5 cellular contexts compared by ENCODE assay signal in the genomic region with DNA sequence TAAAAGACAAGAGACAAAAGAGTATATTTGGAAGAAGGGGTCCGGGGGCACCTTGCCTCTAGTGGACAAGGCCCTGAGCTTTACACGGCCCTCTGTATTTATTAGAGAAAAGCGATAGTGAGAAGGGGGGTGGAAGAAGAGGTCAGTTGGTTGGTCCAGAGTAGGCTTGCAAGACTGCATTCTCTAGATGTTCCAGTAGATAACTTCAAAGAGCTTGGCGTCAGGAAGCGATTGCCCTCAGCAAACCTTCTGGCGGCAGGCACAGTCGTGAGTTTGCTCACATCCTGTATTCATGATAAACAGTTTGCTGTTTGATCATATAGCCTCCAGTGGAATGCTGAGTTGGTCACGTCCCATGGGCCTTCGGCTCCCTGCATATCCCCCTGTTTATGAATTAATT. TPM values are rescaled to one million over a fixed set of nuclear protein-coding genes. Genes with fewer than 3 reads are reported as not detected.
"Had no signal": no experiment of that assay in that cellular context is flagged by ENCODE, and none has a peak within 500 bp of the region (broad histone marks: within the 10 kb centered on the region; RNA-seq: fewer than 3 reads in every experiment).

No MANE protein-coding gene starts in this region.

RNA-seq across cellular contexts. Expression of a gene that starts 9.8 kb away (rescaled TPM):
- total RNA-seq: activated CD4-positive, alpha-beta T cell treated with anti-CD3 and anti-CD28 coated beads, Interleukin-2, amount 10 ng/mL, durations not matched to agents 7 days and 5 days; activated CD8-positive, alpha-beta T cell treated with anti-CD3 and anti-CD28 coated beads, Interleukin-2, amount 10 ng/mL, durations not matched to agents 7 days and 5 days; activated T-helper 2 cell treated with anti-CD3 and anti-CD28 coated beads, Interferon-gamma antibody, Interleukin-2, Interleukin-4, amounts not matched to agents 10 μg/mL and 5 μg/mL and 100 μg/mL, durations not matched to agents 14 hours and 24 hours and 36 hours; kidney epithelial cell had no signal

RNA-seq across cellular contexts. Expression of a gene that starts 43.8 kb away (rescaled TPM):
- total RNA-seq: activated CD4-positive, alpha-beta T cell treated with anti-CD3 and anti-CD28 coated beads, Interleukin-2, amount 10 ng/mL, durations not matched to agents 7 days and 5 days; activated CD8-positive, alpha-beta T cell treated with anti-CD3 and anti-CD28 coated beads, Interleukin-2, amount 10 ng/mL, durations not matched to agents 7 days and 5 days; activated naive CD8-positive, alpha-beta T cell treated with anti-CD3 and anti-CD28 coated beads, Interleukin-2, amount 10 ng/mL, durations not matched to agents 7 days and 5 days; activated T-helper 2 cell treated with anti-CD3 and anti-CD28 coated beads, Interferon-gamma antibody, Interleukin-2, Interleukin-4, amounts not matched to agents 10 μg/mL and 5 μg/mL and 100 μg/mL, durations not matched to agents 14 hours and 24 hours and 36 hours; kidney epithelial cell had no signal

RNA-seq across cellular contexts. Expression of a gene that starts 53.1 kb away (rescaled TPM):
- total RNA-seq: activated CD4-positive, alpha-beta T cell treated with anti-CD3 and anti-CD28 coated beads, Interleukin-2, amount 10 ng/mL, durations not matched to agents 7 days and 5 days; activated CD8-positive, alpha-beta T cell treated with anti-CD3 and anti-CD28 coated beads, Interleukin-2, amount 10 ng/mL, durations not matched to agents 7 days and 5 days; activated naive CD8-positive, alpha-beta T cell treated with anti-CD3 and anti-CD28 coated beads, Interleukin-2, amount 10 ng/mL, durations not matched to agents 7 days and 5 days; activated T-helper 2 cell treated with anti-CD3 and anti-CD28 coated beads, Interferon-gamma antibody, Interleukin-2, Interleukin-4, amounts not matched to agents 10 μg/mL and 5 μg/mL and 100 μg/mL, durations not matched to agents 14 hours and 24 hours and 36 hours; kidney epithelial cell had no signal
